Comparison of ENCODE assay signal across 12 cellular contexts in the genomic region with DNA sequence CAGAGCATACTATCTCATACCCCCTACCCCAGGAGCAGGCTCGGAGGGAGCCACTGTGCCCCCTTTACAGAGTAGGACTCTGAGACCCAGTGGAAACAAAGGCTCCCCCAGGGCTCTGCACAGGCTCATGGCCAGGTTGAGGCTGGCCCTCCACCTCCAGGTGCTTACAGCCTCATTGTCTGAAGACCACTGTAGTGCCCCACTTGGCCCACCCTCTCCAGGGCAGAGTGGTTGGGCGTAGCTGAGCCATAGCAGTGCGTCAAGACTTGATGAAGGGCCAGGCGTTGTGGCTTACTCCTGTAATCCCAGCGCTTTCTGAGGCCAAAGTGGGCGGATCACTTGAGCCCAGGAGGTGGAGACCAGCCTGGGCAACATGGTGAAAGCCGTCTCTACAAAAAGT. TPM values are rescaled to one million over a fixed set of nuclear protein-coding genes. Genes with fewer than 3 reads are reported as not detected.
DNase-seq lines count a peak whose midpoint lies in the region; ATAC-seq lines count a peak whose summit lies in the region.
"Had no signal": no experiment of that assay in that cellular context is flagged by ENCODE, and none has a peak within 500 bp of the region (broad histone marks: within the 10 kb centered on the region; RNA-seq: fewer than 3 reads in every experiment).

No MANE protein-coding gene starts in this region.

- H3K4me1 Mint-ChIP-seq in activated T-helper 2 cell treated with anti-CD3 and anti-CD28 coated beads, Interferon-gamma antibody, Interleukin-2, Interleukin-4, amounts not matched to agents 10 μg/mL and 5 μg/mL and 100 μg/mL, durations not matched to agents 14 hours and 24 hours and 36 hours (ENCODE audit: low read depth) = peaks cover 46% of the 10 kb centered on the region
- H3K4me1 Mint-ChIP-seq in stimulated activated naive CD8-positive, alpha-beta T cell treated with anti-CD3 and anti-CD28 coated beads, Interleukin-15, amount 100 ng/mL, for 72 hours = peaks cover 74% of the 10 kb centered on the region

- no peak overlapping the region for H3K27ac Mint-ChIP-seq in activated T-helper 2 cell treated with anti-CD3 and anti-CD28 coated beads, Interferon-gamma antibody, Interleukin-2, Interleukin-4, amounts not matched to agents 10 μg/mL and 5 μg/mL and 100 μg/mL, durations not matched to agents 14 hours and 24 hours and 36 hours
- H3K27ac Mint-ChIP-seq in stimulated activated naive CD8-positive, alpha-beta T cell treated with anti-CD3 and anti-CD28 coated beads, Interleukin-15, amount 100 ng/mL, for 72 hours = peak overlapping the region; percentile 43 to 99

- DNase-seq in NCI-H2227 (lab: John Stamatoyannopoulos, UW; ENCODE audit: unreplicated experiment) (peak; percentile 50), NCI-H2227 treated with DMSO at 0.1 percent for 48 hours (lab: John Stamatoyannopoulos, UW) (no peak), left cardiac atrium (peak; percentile 82), NCI-H226 (no peak), NCI-H2107 (lab: John Stamatoyannopoulos, UW) (no peak)
- no peak for DNase-seq in activated T-helper 2 cell treated with anti-CD3 and anti-CD28 coated beads, Interferon-gamma antibody, Interleukin-2, Interleukin-4, amounts not matched to agents 10 μg/mL and 5 μg/mL and 100 μg/mL, durations not matched to agents 14 hours and 24 hours and 36 hours (ENCODE audit: low spot score)
- no peak for DNase-seq in stimulated activated naive CD8-positive, alpha-beta T cell treated with anti-CD3 and anti-CD28 coated beads, Interleukin-15, amount 100 ng/mL, for 72 hours
- DNase-seq: activated B cell treated with CpG ODN at 0.5 μM for 24 hours; NCI-H1694 treated with DMSO at 0.1 percent for 48 hours; occipital lobe; stimulated activated naive CD4-positive, alpha-beta T cell treated with Interleukin-2 at 50 U/mL for 16 hours had no signal

- ATAC-seq in left cardiac atrium = peak in 1 of 2 donors; percentile 0
- no peak for ATAC-seq in stimulated activated naive CD8-positive, alpha-beta T cell treated with anti-CD3 and anti-CD28 coated beads, Interleukin-15, amount 100 ng/mL, for 72 hours
- no peak for ATAC-seq in GM21717 (IDR thresholded peaks at IDR 0.05; ENCODE audit: unreplicated experiment)

- peaks cover 4% of the 10 kb centered on the region for H3K9me3 Mint-ChIP-seq in activated T-helper 2 cell treated with anti-CD3 and anti-CD28 coated beads, Interferon-gamma antibody, Interleukin-2, Interleukin-4, amounts not matched to agents 10 μg/mL and 5 μg/mL and 100 μg/mL, durations not matched to agents 14 hours and 24 hours and 36 hours
- peaks cover 0 to under 1% of the 10 kb centered on the region in 2 donors for H3K9me3 Mint-ChIP-seq in stimulated activated naive CD8-positive, alpha-beta T cell treated with anti-CD3 and anti-CD28 coated beads, Interleukin-15, amount 100 ng/mL, for 72 hours
- H3K9me3 Mint-ChIP-seq: activated B cell treated with CpG ODN at 0.5 μM for 24 hours had no signal

- no peaks in the 10 kb centered on the region for H3K27me3 Mint-ChIP-seq in activated T-helper 2 cell treated with anti-CD3 and anti-CD28 coated beads, Interferon-gamma antibody, Interleukin-2, Interleukin-4, amounts not matched to agents 10 μg/mL and 5 μg/mL and 100 μg/mL, durations not matched to agents 14 hours and 24 hours and 36 hours (ENCODE audit: low read depth)
- H3K27me3 Mint-ChIP-seq in stimulated activated naive CD8-positive, alpha-beta T cell treated with anti-CD3 and anti-CD28 coated beads, Interleukin-15, amount 100 ng/mL, for 72 hours = no peaks in the 10 kb centered on the region
- H3K27me3 Mint-ChIP-seq: activated B cell treated with CpG ODN at 0.5 μM for 24 hours had no signal

- H3K36me3 Mint-ChIP-seq in activated T-helper 2 cell treated with anti-CD3 and anti-CD28 coated beads, Interferon-gamma antibody, Interleukin-2, Interleukin-4, amounts not matched to agents 10 μg/mL and 5 μg/mL and 100 μg/mL, durations not matched to agents 14 hours and 24 hours and 36 hours (ENCODE audit: low read depth) = peaks cover 76% of the 10 kb centered on the region

- intact Hi-C loops in activated T-helper 2 cell treated with anti-CD3 and anti-CD28 coated beads, Interferon-gamma antibody, Interleukin-2, Interleukin-4, amounts not matched to agents 10 μg/mL and 5 μg/mL and 100 μg/mL, durations not matched to agents 14 hours and 24 hours and 36 hours (cut with micrococcal nuclease) = no loop called here
- intact Hi-C loops in left cardiac atrium (cut with DNase I) = no loop called here

- peak overlapping the region; percentile 92 for H3K4me3 Mint-ChIP-seq in activated T-helper 2 cell treated with anti-CD3 and anti-CD28 coated beads, Interferon-gamma antibody, Interleukin-2, Interleukin-4, amounts not matched to agents 10 μg/mL and 5 μg/mL and 100 μg/mL, durations not matched to agents 14 hours and 24 hours and 36 hours (ENCODE audit: low read depth)
- peak overlapping the region in 1 of 2 donors; percentile 99 for H3K4me3 Mint-ChIP-seq in stimulated activated naive CD8-positive, alpha-beta T cell treated with anti-CD3 and anti-CD28 coated beads, Interleukin-15, amount 100 ng/mL, for 72 hours

RNA-seq across cellular contexts. Expression of a gene that starts 1.7 kb away (rescaled TPM):
- 119 and 135 TPM in 2 replicates for total RNA-seq in activated T-helper 2 cell treated with anti-CD3 and anti-CD28 coated beads, Interferon-gamma antibody, Interleukin-2, Interleukin-4, amounts not matched to agents 10 μg/mL and 5 μg/mL and 100 μg/mL, durations not matched to agents 14 hours and 24 hours and 36 hours
- total RNA-seq in left cardiac atrium = 10 to 100 TPM; 22.1 to 22.6 TPM

RNA-seq across cellular contexts. Expression of a gene that starts 12.5 kb away (rescaled TPM):
- 12.1 and 16.2 TPM in 2 replicates for total RNA-seq in activated T-helper 2 cell treated with anti-CD3 and anti-CD28 coated beads, Interferon-gamma antibody, Interleukin-2, Interleukin-4, amounts not matched to agents 10 μg/mL and 5 μg/mL and 100 μg/mL, durations not matched to agents 14 hours and 24 hours and 36 hours
- total RNA-seq in left cardiac atrium = 10 to 100 TPM; 18.1 to 22.2 TPM

RNA-seq across cellular contexts. Expression of a gene that starts 24.5 kb away (rescaled TPM):
- 282 and 287 TPM in 2 replicates for total RNA-seq in activated T-helper 2 cell treated with anti-CD3 and anti-CD28 coated beads, Interferon-gamma antibody, Interleukin-2, Interleukin-4, amounts not matched to agents 10 μg/mL and 5 μg/mL and 100 μg/mL, durations not matched to agents 14 hours and 24 hours and 36 hours
- 10 to 100 TPM; 51.6 to 52.6 TPM for total RNA-seq in left cardiac atrium

Comparison
In these comparisons a context has a peak if more than half of its experiments do, and no peak if none do; other contexts are left out.
1. DNase-seq: peak in NCI-H2227 (single experiment) and left cardiac atrium (single experiment); none in NCI-H2227 treated with DMSO at 0.1 percent for 48 hours (single experiment), activated T-helper 2 cell treated with anti-CD3 and anti-CD28 coated beads, Interferon-gamma antibody, Interleukin-2, Interleukin-4, amounts not matched to agents 10 μg/mL and 5 μg/mL and 100 μg/mL, durations not matched to agents 14 hours and 24 hours and 36 hours (single experiment), stimulated activated naive CD8-positive, alpha-beta T cell treated with anti-CD3 and anti-CD28 coated beads, Interleukin-15, amount 100 ng/mL, for 72 hours (0 of 2), NCI-H226 (single experiment) and NCI-H2107 (single experiment).